ENCODE assay signal across 8 cellular contexts in genomic region chr19:4456843-4457653, GRCh38. TPM values are rescaled to one million over a fixed set of nuclear protein-coding genes. Genes with fewer than 3 reads are reported as not detected.
DNase-seq lines count a peak whose midpoint lies in the region; ATAC-seq and TF ChIP-seq lines count a peak whose summit lies in the region.

No MANE protein-coding gene starts in this region.

- peak overlapping the region; percentile 94 to 97 for H3K4me3 Mint-ChIP-seq in CD14-positive monocyte

- intact Hi-C loops in CD14-positive monocyte (cut with micrococcal nuclease) = loop anchor here (1.0 to 5.0 kb wide), 6 partner anchors 14 to 210 kb away; partner anchors contain the start of genes CHAF1A (in 2 of the 2), MPND (in 1 of the 2), SH3GL1 (in 1 of the 2) and YJU2 (in 1 of the 2)
- intact Hi-C loops in testis (cut with DNase I; ENCODE audit: low total_unique reads) = loop anchor here (2.0 to 10.0 kb wide), 2 partner anchors 14 to 52 kb away; partner anchors contain the start of genes CHAF1A and SH3GL1

- peak overlapping the region; percentile 61 to 66 for H3K9ac ChIP-seq in mucosa of rectum (ENCODE audit: low read depth in 1 of 2, low read length in 2 of 2)

- H3K36me3 Mint-ChIP-seq in CD14-positive monocyte = peaks cover 13 to 30% of the 10 kb centered on the region in 2 donors

- peak overlapping the region; percentile 90 to 96 (median 91) for H3K27ac Mint-ChIP-seq in CD14-positive monocyte

- H3K36me3 ChIP-seq in mucosa of rectum (ENCODE audit: control insufficient read depth in 2 of 2, insufficient read depth in 2 of 2, low read length in 2 of 2) = peaks cover 19 to 21% of the 10 kb centered on the region in 2 donors
- H3K36me3 ChIP-seq in testis (ENCODE audit: low read depth, missing control alignments) = no peaks in the 10 kb centered on the region

- H3K27me3 Mint-ChIP-seq in CD14-positive monocyte (ENCODE audit: low read depth in 3 of 3) = peaks cover 0 to 1% (median 1%) of the 10 kb centered on the region in 3 donors

- 1% methylated on average over 26 to 32 of the region's 53 CpGs for WGBS in testis, 2 donors

- peak; percentile 4 for ATAC-seq in GM19463 (IDR thresholded peaks at IDR 0.05; ENCODE audit: unreplicated experiment)

- peaks cover 19% of the 10 kb centered on the region for H3K4me1 Mint-ChIP-seq in CD14-positive monocyte

- TF ChIP-seq POLR2A in testis (IDR thresholded peaks at IDR 0.05) = no peak

- H3K4me1 ChIP-seq in mucosa of rectum (ENCODE audit: control insufficient read depth in 2 of 2, insufficient read depth in 2 of 2, low read length in 2 of 2) (peaks cover 12 to 13% of the 10 kb centered on the region in 2 donors), testis (peaks cover 31% of the 10 kb centered on the region)

- H3K27ac ChIP-seq in mucosa of rectum (ENCODE audit: low read depth in 2 of 2, low read length in 2 of 2) = peak overlapping the region; percentile 63 to 80
- peak overlapping the region; percentile 86 to 92 for H3K27ac ChIP-seq in testis

- DNase-seq in CD14-positive monocyte (ENCODE audit: low spot score) (no peak), NAMALWA (ENCODE audit: low spot score) (peak; percentile 68), epithelial cell of esophagus (ENCODE audit: low read depth) (peak; percentile 52), testis (peak; percentile 67), inferior parietal cortex (ENCODE audit: extremely low spot score) (no peak)
- DNase-seq in activated CD4-positive, alpha-beta T cell treated with anti-CD3 and anti-CD28 coated beads, Interleukin-2, amount 50 U/mL, for 4 hours = peak; percentile 45 to 53

- H3K9me3 ChIP-seq in mucosa of rectum (ENCODE audit: control insufficient read depth in 2 of 2, low read length in 2 of 2) = no peaks in the 10 kb centered on the region
- no peaks in the 10 kb centered on the region for H3K9me3 ChIP-seq in testis

- no peaks in the 10 kb centered on the region for H3K9me3 Mint-ChIP-seq in CD14-positive monocyte

- no peaks in the 10 kb centered on the region for H3K27me3 ChIP-seq in mucosa of rectum (ENCODE audit: control insufficient read depth in 2 of 2, insufficient read depth in 2 of 2, low read length in 2 of 2)
- no peaks in the 10 kb centered on the region for H3K27me3 ChIP-seq in testis

- TF ChIP-seq CTCF in CD14-positive monocyte (IDR thresholded peaks at IDR 0.05) (no peak), epithelial cell of esophagus (IDR thresholded peaks at IDR 0.05; ENCODE audit: insufficient read depth, low read depth, low read length, missing control alignments) (no peak), testis (IDR thresholded peaks at IDR 0.05) (no peak)

- H3K4me3 ChIP-seq in epithelial cell of esophagus (ENCODE audit: low read length) (peak overlapping the region; percentile 84), mucosa of rectum (ENCODE audit: low read length in 2 of 2) (peak overlapping the region; percentile 81 to 83), testis (peak overlapping the region; percentile 82 to 87)

RNA-seq across cellular contexts. Expression of gene UBXN6, which starts 0.5 kb away (rescaled TPM):
- polyA plus RNA-seq in CD14-positive monocyte (1 to 10 TPM; 3.8 to 5.4 TPM), testis (ENCODE audit: insufficient read depth, low read depth, low replicate concordance) (336 TPM)
- total RNA-seq in testis = 100 to 1,000 TPM; 293 to 319 TPM

RNA-seq across cellular contexts. Expression of gene HDGFL2, which starts 15.0 kb away (rescaled TPM):
- polyA plus RNA-seq in CD14-positive monocyte (10 to 100 TPM in 1 of 2 donors, 1 to 10 TPM in 1; 7.0 to 10.5 TPM), testis (ENCODE audit: insufficient read depth, low read depth, low replicate concordance) (141 TPM)
- total RNA-seq in testis = 10 to 100 TPM; 81.4 to 95.8 TPM

RNA-seq across cellular contexts. Expression of gene CHAF1A, which starts 54.6 kb away (rescaled TPM):
- polyA plus RNA-seq in CD14-positive monocyte (1 to 10 TPM; 4.4 to 5.4 TPM), testis (ENCODE audit: insufficient read depth, low read depth, low replicate concordance) (24.1 TPM)
- total RNA-seq in testis = 10 to 100 TPM; 28.6 to 37.7 TPM

RNA-seq across cellular contexts. Expression of gene SH3GL1, which starts 56.7 kb away (rescaled TPM):
- 10 to 100 TPM; 14.0 to 15.0 TPM for polyA plus RNA-seq in CD14-positive monocyte
- 10 to 100 TPM; 41.6 to 53.4 TPM for total RNA-seq in testis
- polyA plus RNA-seq in testis (ENCODE audit: insufficient read depth, low read depth, low replicate concordance) = 47.3 TPM

Comparison
In these comparisons a context has a peak if more than half of its experiments do, and no peak if none do; other contexts are left out.
1. DNase-seq: peak in NAMALWA (single experiment), activated CD4-positive, alpha-beta T cell treated with anti-CD3 and anti-CD28 coated beads, Interleukin-2, amount 50 U/mL, for 4 hours (2 of 2), epithelial cell of esophagus (single experiment) and testis (single experiment); none in CD14-positive monocyte (single experiment) and inferior parietal cortex (single experiment).
2. RNA of gene UBXN6, which starts 0.5 kb away (polyA plus RNA-seq): 336 TPM in testis (single experiment); 3.8 to 5.4 TPM in CD14-positive monocyte; every median in the first group is over 10 times any median in the second.
3. RNA of gene HDGFL2, which starts 15.0 kb away (polyA plus RNA-seq): 141 TPM in testis (single experiment); 7.0 to 10.5 TPM in CD14-positive monocyte; every median in the first group is over 10 times any median in the second.
4. Peak in every context shown above with its lines, with median percentiles within 50 percentile points of each other: H3K4me3 ChIP-seq.